Comparison of ENCODE assay signal across 10 cellular contexts in genomic region chr6:81450180-81450579, GRCh38.
DNase-seq lines count a peak whose midpoint lies in the region; ATAC-seq and TF ChIP-seq lines count a peak whose summit lies in the region.
"Had no signal": no experiment of that assay in that cellular context is flagged by ENCODE, and none has a peak within 500 bp of the region (broad histone marks: within the 10 kb centered on the region; RNA-seq: fewer than 3 reads in every experiment).

No MANE protein-coding gene starts in this region.

- H3K4me2 ChIP-seq in OCI-LY3 (ENCODE audit: low read length), result no peak overlapping the region
- peak overlapping the region; percentile 37 for H3K4me2 ChIP-seq in osteoblast (ENCODE audit: insufficient read depth, low read length)

- H3K79me2 ChIP-seq in OCI-LY3 (ENCODE audit: low read length) (no peaks in the 10 kb centered on the region), osteoblast (ENCODE audit: insufficient read depth, low read length) (no peaks in the 10 kb centered on the region)

- no peak overlapping the region for H2AFZ ChIP-seq in OCI-LY3 (ENCODE audit: low read depth, low read length)
- no peak overlapping the region for H2AFZ ChIP-seq in osteoblast (ENCODE audit: low read length)

- no peak for ATAC-seq in HG02623 (IDR thresholded peaks at IDR 0.05; ENCODE audit: unreplicated experiment)

- peak; percentile 38 for TF ChIP-seq CTCF in OCI-LY3 (IDR thresholded peaks at IDR 0.05; ENCODE audit: low read depth, low read length)
- TF ChIP-seq CTCF in osteoblast (IDR thresholded peaks at IDR 0.05; ENCODE audit: extremely low read depth, low read depth, low read length), result peak; percentile 27

- H3K4me3 ChIP-seq in OCI-LY3 (ENCODE audit: low read length) (no peak overlapping the region), osteoblast (ENCODE audit: insufficient read depth, low read length) (no peak overlapping the region)

- H4K20me1 ChIP-seq in OCI-LY3 (ENCODE audit: insufficient read depth, low read length), result no peaks in the 10 kb centered on the region
- H4K20me1 ChIP-seq in osteoblast (ENCODE audit: insufficient read depth, low read length), result no peaks in the 10 kb centered on the region

- DNase-seq in EH (ENCODE audit: low read depth) (peak; percentile 86), fibroblast of gingiva (ENCODE audit: low read depth) (peak; percentile 76), osteoblast (ENCODE audit: insufficient read length, low spot score, missing footprints) (peak; percentile 69), NCI-H2107 (lab: John Stamatoyannopoulos, UW) (no peak), NAMALWA (ENCODE audit: low spot score) (no peak)
- DNase-seq in activated CD4-positive, alpha-beta T cell treated with anti-CD3 and anti-CD28 coated beads, Interleukin-2, amount 50 U/mL, for 48 hours, result no peak
- DNase-seq: DMS 273 treated with DMSO at 0.1 percent for 48 hours, NCI-H1436 treated with DMSO at 0.1 percent for 48 hours had no signal

- no peak overlapping the region for H3K9ac ChIP-seq in OCI-LY3 (ENCODE audit: low read length)

- no peaks in the 10 kb centered on the region for H3K9me3 ChIP-seq in OCI-LY3 (ENCODE audit: insufficient read depth, low read length)
- H3K9me3 ChIP-seq in osteoblast (ENCODE audit: low read depth, low read length), result no peaks in the 10 kb centered on the region

- H3K27ac ChIP-seq in OCI-LY3 (ENCODE audit: low read length), result no peak overlapping the region
- no peak overlapping the region for H3K27ac ChIP-seq in osteoblast (ENCODE audit: low read depth, low read length)

- H3K27me3 ChIP-seq in OCI-LY3 (ENCODE audit: low read depth, low read length) (no peaks in the 10 kb centered on the region), osteoblast (ENCODE audit: insufficient read depth, low read length) (no peaks in the 10 kb centered on the region)

- H3K4me1 ChIP-seq in OCI-LY3 (ENCODE audit: low read length), result peaks cover 19% of the 10 kb centered on the region
- peaks cover 18% of the 10 kb centered on the region for H3K4me1 ChIP-seq in osteoblast (ENCODE audit: insufficient read depth, low read length)

- H3K36me3 ChIP-seq in OCI-LY3 (replicated peaks; ENCODE audit: low read depth, low read length) (no peaks in the 10 kb centered on the region), osteoblast (ENCODE audit: insufficient read depth, low read length) (no peaks in the 10 kb centered on the region)

Comparison
In these comparisons a context has a peak if more than half of its experiments do, and no peak if none do; other contexts are left out.
1. DNase-seq: peak in EH (single experiment), fibroblast of gingiva (single experiment) and osteoblast (single experiment); none in NCI-H2107 (single experiment), activated CD4-positive, alpha-beta T cell treated with anti-CD3 and anti-CD28 coated beads, Interleukin-2, amount 50 U/mL, for 48 hours (0 of 2) and NAMALWA (single experiment).